16 cellular contexts compared by ENCODE assay signal in the genomic region with DNA sequence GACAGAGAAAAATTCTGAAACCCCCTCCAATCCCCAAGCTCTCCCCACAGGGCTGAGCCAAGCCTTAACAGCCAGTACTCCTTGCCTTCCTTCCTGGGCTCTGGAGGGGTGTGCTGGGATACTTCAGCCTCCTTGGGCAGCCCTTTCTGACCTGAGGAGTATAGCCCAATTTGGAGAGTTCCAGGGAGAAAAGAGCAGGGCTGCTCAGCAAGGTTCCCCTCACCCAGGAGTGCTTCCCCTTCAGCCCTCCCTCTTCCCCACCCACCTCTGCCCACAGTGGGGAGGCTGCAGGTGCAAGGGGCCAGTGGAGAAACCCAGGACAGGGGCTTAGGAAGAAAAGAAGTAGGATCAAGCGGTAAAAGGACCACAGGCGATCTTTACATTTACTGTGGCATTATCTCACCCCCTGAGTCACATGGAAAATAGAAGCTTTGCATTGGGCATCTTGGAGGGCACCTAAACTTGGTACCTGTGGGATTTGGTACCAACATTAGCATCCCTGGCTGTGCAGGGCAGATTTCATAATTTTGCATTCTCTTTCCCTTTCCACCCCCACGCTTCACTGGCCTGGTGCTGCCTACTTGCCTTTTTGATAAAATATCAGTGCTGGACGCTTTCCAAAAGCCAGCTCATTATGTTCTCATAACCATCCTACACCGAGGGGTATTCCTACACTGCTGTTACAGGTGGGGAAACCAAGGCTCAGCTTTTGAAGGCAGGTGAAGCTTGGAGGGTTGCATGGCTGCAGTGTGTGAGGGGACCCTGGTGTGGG. TPM values are rescaled to one million over a fixed set of nuclear protein-coding genes. Genes with fewer than 3 reads are reported as not detected.
DNase-seq lines count a peak whose midpoint lies in the region; TF ChIP-seq lines count a peak whose summit lies in the region.
"Had no signal": no experiment of that assay in that cellular context is flagged by ENCODE, and none has a peak within 500 bp of the region (broad histone marks: within the 10 kb centered on the region; RNA-seq: fewer than 3 reads in every experiment).

No MANE protein-coding gene starts in this region.

- POLR2A ChIA-PET in Caco-2 (lab: Charles Lee) = no interaction called here

- no peak for TF ChIP-seq CTCF in Loucy (conservative IDR thresholded peaks at IDR 0.05; ENCODE audit: low read length)
- no peak for TF ChIP-seq CTCF in mammary epithelial cell (conservative IDR thresholded peaks at IDR 0.05 in 1 of 2, IDR thresholded peaks at IDR 0.05 in 1 of 2; ENCODE audit: extremely low read depth in 1 of 2, insufficient read depth in 1 of 2, low read depth in 1 of 2, low read length in 2 of 2)
- TF ChIP-seq CTCF in osteocyte (IDR thresholded peaks at IDR 0.05) = no peak
- no peak for TF ChIP-seq CTCF in Caco-2 (IDR thresholded peaks at IDR 0.05; ENCODE audit: insufficient read depth in 1 of 2, low read depth in 1 of 2, low read length in 1 of 2, severe bottlenecking in 1 of 2, unreplicated experiment in 1 of 2)
- TF ChIP-seq CTCF in esophagus muscularis mucosa (IDR thresholded peaks at IDR 0.05) = no peak

- H3K27ac Mint-ChIP-seq in osteocyte (ENCODE audit: unreplicated experiment) (no peak overlapping the region), Caco-2 (ENCODE audit: unreplicated experiment) (no peak overlapping the region)

- BruUV-seq in mammary epithelial cell (replicated peaks; lab: Mats Ljungman, UMichigan) = no TSS peak
- BruUV-seq in Caco-2 (replicated peaks; lab: Mats Ljungman, UMichigan) = no TSS peak

- H3K4me3 Mint-ChIP-seq in osteocyte (ENCODE audit: unreplicated experiment) = no peak overlapping the region
- H3K4me3 Mint-ChIP-seq in Caco-2 (ENCODE audit: unreplicated experiment) = no peak overlapping the region
- H3K4me3 Mint-ChIP-seq: neural crest cell had no signal

- intact Hi-C loops in mammary epithelial cell (cut with micrococcal nuclease) (loop anchor here (5.0 kb wide), 1 partner anchor 218 kb away; no protein-coding TSS in a partner anchor), Caco-2 (cut with micrococcal nuclease; ENCODE audit: unreplicated experiment) (loop anchor here (5.0 kb wide), 1 partner anchor 48 kb away; no protein-coding TSS in a partner anchor), esophagus muscularis mucosa (cut with DNase I) (loop anchor here (5.0 kb wide), 1 partner anchor 87 kb away; no protein-coding TSS in a partner anchor), posterior vena cava (cut with DNase I) (loop anchor here in 1 of 2 donors (5.0 kb wide), 1 partner anchor 1697 kb away; no protein-coding TSS in a partner anchor)

- H3K27me3 ChIP-seq in Loucy (ENCODE audit: insufficient read depth, low read length, poor library complexity, severe bottlenecking) = no peaks in the 10 kb centered on the region
- peaks cover 3% of the 10 kb centered on the region for H3K27me3 ChIP-seq in mammary epithelial cell (ENCODE audit: insufficient read depth, low read length)
- no peaks in the 10 kb centered on the region for H3K27me3 ChIP-seq in Caco-2 (replicated peaks; ENCODE audit: control insufficient read depth, insufficient read depth, low read length)
- peaks cover 0 to 77% (median 13%) of the 10 kb centered on the region in 4 donors for H3K27me3 ChIP-seq in esophagus muscularis mucosa
- H3K27me3 ChIP-seq: gastrocnemius medialis had no signal

- no peak for TF ChIP-seq POLR2A in esophagus muscularis mucosa (IDR thresholded peaks at IDR 0.05; ENCODE audit: low read depth)

- H3K36me3 Mint-ChIP-seq in osteocyte (ENCODE audit: unreplicated experiment) = no peaks in the 10 kb centered on the region
- H3K36me3 Mint-ChIP-seq in Caco-2 (ENCODE audit: insufficient read depth, unreplicated experiment) = peaks cover 6% of the 10 kb centered on the region

- H3K79me2 ChIP-seq in Loucy (ENCODE audit: insufficient read depth, low read length) (no peaks in the 10 kb centered on the region), mammary epithelial cell (ENCODE audit: insufficient read depth, low read length) (no peaks in the 10 kb centered on the region)

- no peaks in the 10 kb centered on the region for H4K20me1 ChIP-seq in Loucy (ENCODE audit: insufficient read depth, low read length, poor library complexity, severe bottlenecking)
- no peaks in the 10 kb centered on the region for H4K20me1 ChIP-seq in mammary epithelial cell (ENCODE audit: insufficient read depth, low read length)

- 32% methylated on average over 4 of the region's 5 CpGs for WGBS in mammary epithelial cell (ENCODE audit: low coverage, missing lambda C conversion rate)
- 77% methylated on average over 5 of the region's 5 CpGs for WGBS in esophagus muscularis mucosa

- in situ Hi-C loops in mammary epithelial cell (cut with MboI; ENCODE audit: low sequenced_read_pairs in 2 of 2) = no loop called here

- H3K9me3 Mint-ChIP-seq in osteocyte (ENCODE audit: unreplicated experiment) = no peaks in the 10 kb centered on the region
- no peaks in the 10 kb centered on the region for H3K9me3 Mint-ChIP-seq in Caco-2 (ENCODE audit: unreplicated experiment)
- H3K9me3 Mint-ChIP-seq: neural crest cell had no signal

- H3K4me2 ChIP-seq in Loucy (ENCODE audit: low read depth, low read length, poor library complexity, severe bottlenecking) (peak overlapping the region; percentile 7), mammary epithelial cell (ENCODE audit: insufficient read depth, low read depth, low read length) (no peak overlapping the region)

- H3F3A ChIP-seq in Loucy (ENCODE audit: low read depth) = no peaks in the 10 kb centered on the region

- TF ChIP-seq EP300 in esophagus muscularis mucosa (IDR thresholded peaks at IDR 0.05) = no peak

- H3K4me1 Mint-ChIP-seq in osteocyte (ENCODE audit: unreplicated experiment) = peaks cover 18% of the 10 kb centered on the region
- H3K4me1 Mint-ChIP-seq in Caco-2 (ENCODE audit: low read depth, unreplicated experiment) = peaks cover 26% of the 10 kb centered on the region

- H3K4me3 ChIP-seq in Loucy (ENCODE audit: low read length, poor library complexity, severe bottlenecking) = no peak overlapping the region
- H3K4me3 ChIP-seq in mammary epithelial cell (replicated peaks in 1 of 3; ENCODE audit: insufficient read depth in 1 of 3, low read depth in 2 of 3, low read length in 3 of 3) = no peak overlapping the region
- H3K4me3 ChIP-seq in Caco-2 (ENCODE audit: low read depth, low read length) = no peak overlapping the region
- H3K4me3 ChIP-seq in esophagus muscularis mucosa = no peak overlapping the region
- H3K4me3 ChIP-seq: gastrocnemius medialis, right lobe of liver had no signal

- H3K27me3 Mint-ChIP-seq in osteocyte (ENCODE audit: unreplicated experiment) (peaks cover 72% of the 10 kb centered on the region), Caco-2 (ENCODE audit: insufficient read depth, unreplicated experiment) (no peaks in the 10 kb centered on the region)

- H3K9ac ChIP-seq in Loucy (ENCODE audit: low read depth, low read length, poor library complexity, severe bottlenecking) (no peak overlapping the region), mammary epithelial cell (ENCODE audit: insufficient read depth, low read length) (no peak overlapping the region)

- H3K27ac ChIP-seq in mammary epithelial cell (ENCODE audit: insufficient read depth, low read depth, low read length) (no peak overlapping the region), esophagus muscularis mucosa (replicated peaks in 1 of 4) (no peak overlapping the region)
- H3K27ac ChIP-seq: gastrocnemius medialis, right lobe of liver had no signal

- peaks cover 45% of the 10 kb centered on the region for H3K4me1 ChIP-seq in Loucy (ENCODE audit: insufficient read depth, low read length, poor library complexity, severe bottlenecking)
- H3K4me1 ChIP-seq in mammary epithelial cell (ENCODE audit: insufficient read depth, low read length) = peaks cover 13% of the 10 kb centered on the region
- H3K4me1 ChIP-seq in Caco-2 = peaks cover 16% of the 10 kb centered on the region
- H3K4me1 ChIP-seq in esophagus muscularis mucosa = peaks cover 29 to 40% (median 33%) of the 10 kb centered on the region in 4 donors

- DNase-seq in activated CD8-positive, alpha-beta memory T cell treated with anti-CD3 and anti-CD28 coated beads for 24 hours = peak; percentile 28
- no peak for DNase-seq in activated CD8-positive, alpha-beta memory T cell treated with anti-CD3 and anti-CD28 coated beads, Interleukin-2, amount 50 U/mL, for 4 hours
- peak; percentile 65 for DNase-seq in mammary epithelial cell
- DNase-seq in osteocyte (ENCODE audit: extremely low spot score, unreplicated experiment) = peak; percentile 67
- DNase-seq in Caco-2 = no peak
- no peak for DNase-seq in esophagus muscularis mucosa (ENCODE audit: extremely low spot score)
- DNase-seq in posterior vena cava (ENCODE audit: low spot score) = no peak
- DNase-seq: activated naive CD4-positive, alpha-beta T cell treated with Interleukin-2 at 50 U/mL for 16 hours; effector CD8-positive, alpha-beta T cell; gastrocnemius medialis; mesendoderm; right lobe of liver had no signal

- H3K36me3 ChIP-seq in Loucy (ENCODE audit: insufficient read depth, low read length) (no peaks in the 10 kb centered on the region), mammary epithelial cell (ENCODE audit: insufficient read depth, low read length) (no peaks in the 10 kb centered on the region), Caco-2 (ENCODE audit: control insufficient read depth, insufficient read depth, low read length) (no peaks in the 10 kb centered on the region), esophagus muscularis mucosa (no peaks in the 10 kb centered on the region)
- H3K36me3 ChIP-seq: gastrocnemius medialis, right lobe of liver had no signal

- H2AFZ ChIP-seq in Loucy (ENCODE audit: low read length) (no peak overlapping the region), mammary epithelial cell (ENCODE audit: low read depth, low read length) (no peak overlapping the region)

- no peaks in the 10 kb centered on the region for H3K9me2 ChIP-seq in Loucy (replicated peaks; ENCODE audit: low read depth, low read length)

- dilution Hi-C loops in mammary epithelial cell (cut with HindIII; ENCODE audit: low sequenced_read_pairs) = loop anchor here (5.0 kb wide), 2 partner anchors 82 to 93 kb away; no protein-coding TSS in a partner anchor

- H3K9me3 ChIP-seq in Loucy (ENCODE audit: insufficient read depth, low read depth, low read length) (no peaks in the 10 kb centered on the region), mammary epithelial cell (replicated peaks; ENCODE audit: insufficient read depth, low read length) (no peaks in the 10 kb centered on the region), Caco-2 (no peaks in the 10 kb centered on the region), esophagus muscularis mucosa (no peaks in the 10 kb centered on the region)
- H3K9me3 ChIP-seq: gastrocnemius medialis, right lobe of liver had no signal

- CTCF ChIA-PET in mammary epithelial cell (lab: Charles Lee; ENCODE audit: low non-redundant PET) (interaction anchor here (0.5 to 0.7 kb wide), 2 partner anchors 85 to 86 kb away, joined by 3 to 5 read pairs; no protein-coding TSS in a partner anchor), Caco-2 (lab: Charles Lee) (no interaction called here)

RNA-seq across cellular contexts. Expression of gene ADORA1, which starts 2.8 kb away (rescaled TPM):
- 1 to 10 TPM in 1 of 2 donors, under 1 TPM in 1; 0.96 to 1.7 TPM for total RNA-seq in mammary epithelial cell
- polyA plus RNA-seq in mammary epithelial cell = 0.74 TPM
- polyA minus RNA-seq in mammary epithelial cell = not detected
- total RNA-seq in osteocyte = 0.21 and 0.26 TPM in 2 replicates
- total RNA-seq in Caco-2 (2022) = 46.0 and 50.4 TPM in 2 replicates
- total RNA-seq in esophagus muscularis mucosa = 1 to 10 TPM in 2 of 4 donors, under 1 TPM in 2; 0.34 to 1.7 (median 0.80) TPM
- 1 to 10 TPM in 1 of 2 donors, under 1 TPM in 1; 0.32 to 1.3 TPM for total RNA-seq in posterior vena cava
- total RNA-seq: OCI-LY7 had no signal

RNA-seq across cellular contexts. Expression of gene MYOG, which starts 38.9 kb away (rescaled TPM):
- total RNA-seq in mammary epithelial cell (not detected), osteocyte (not detected in 2 replicates), Caco-2 (2022) (not detected in 2 replicates), esophagus muscularis mucosa (not detected), posterior vena cava (not detected)
- not detected for polyA plus RNA-seq in mammary epithelial cell
- polyA minus RNA-seq in mammary epithelial cell = not detected
- total RNA-seq: H1, neural crest cell, OCI-LY7, right lobe of liver had no signal
- polyA plus RNA-seq: H1 had no signal

RNA-seq across cellular contexts. Expression of gene MYBPH, which starts 50.9 kb away (rescaled TPM):
- not detected for total RNA-seq in mammary epithelial cell
- not detected for polyA plus RNA-seq in mammary epithelial cell
- polyA minus RNA-seq in mammary epithelial cell = not detected
- total RNA-seq in osteocyte = not detected in 2 replicates
- 19.7 and 25.9 TPM in 2 replicates for total RNA-seq in Caco-2 (2022)
- not detected for total RNA-seq in esophagus muscularis mucosa
- not detected for total RNA-seq in posterior vena cava
- total RNA-seq: H1, neural crest cell, OCI-LY7 had no signal
- polyA plus RNA-seq: H1 had no signal

Comparison
In these comparisons a context has a peak if more than half of its experiments do, and no peak if none do; other contexts are left out.
1. DNase-seq: peak in activated CD8-positive, alpha-beta memory T cell treated with anti-CD3 and anti-CD28 coated beads for 24 hours (single experiment), mammary epithelial cell (single experiment) and osteocyte (single experiment); none in activated CD8-positive, alpha-beta memory T cell treated with anti-CD3 and anti-CD28 coated beads, Interleukin-2, amount 50 U/mL, for 4 hours (single experiment), Caco-2 (0 of 2), esophagus muscularis mucosa (single experiment) and posterior vena cava (single experiment).
2. RNA of gene ADORA1, which starts 2.8 kb away (total RNA-seq): 46.0 to 50.4 TPM in Caco-2; 0.96 to 1.7 TPM in mammary epithelial cell, 0.32 to 1.3 TPM in posterior vena cava, 0.34 to 1.7 TPM in esophagus muscularis mucosa and 0.21 to 0.26 TPM in osteocyte; every median in the first group is over 10 times any median in the second.
3. RNA of gene MYBPH, which starts 50.9 kb away (total RNA-seq): 19.7 to 25.9 TPM in Caco-2; not detected in mammary epithelial cell, not detected in osteocyte, not detected in esophagus muscularis mucosa and not detected in posterior vena cava; every median in the first group is over 10 times any median in the second.